8 cellular contexts compared by ENCODE assay signal in genomic region chr19:35718345-35719041, GRCh38. TPM values are rescaled to one million over a fixed set of nuclear protein-coding genes. Genes with fewer than 3 reads are reported as not detected.
DNase-seq lines count a peak whose midpoint lies in the region; ATAC-seq and TF ChIP-seq lines count a peak whose summit lies in the region.

No MANE protein-coding gene starts in this region.

- H3K9ac ChIP-seq in iPS-20b (ENCODE audit: low read depth, low read length): peak overlapping the region; percentile 81

- TF ChIP-seq CTCF in BE2C (IDR thresholded peaks at IDR 0.05; ENCODE audit: low read depth, low read length): no peak
- no peak for TF ChIP-seq CTCF in RWPE2 (IDR thresholded peaks at IDR 0.05; ENCODE audit: poor library complexity, severe bottlenecking)
- no peak for TF ChIP-seq CTCF in ascending aorta (IDR thresholded peaks at IDR 0.05)

- H3K27me3 ChIP-seq in BE2C: no peaks in the 10 kb centered on the region
- no peaks in the 10 kb centered on the region for H3K27me3 ChIP-seq in RWPE2 (ENCODE audit: insufficient read depth, poor library complexity, severe bottlenecking)
- H3K27me3 ChIP-seq in ascending aorta: no peaks in the 10 kb centered on the region
- H3K27me3 ChIP-seq in iPS-20b (ENCODE audit: insufficient read depth, low read length): peaks cover 9% of the 10 kb centered on the region

- H3K9me3 ChIP-seq in BE2C: no peaks in the 10 kb centered on the region
- H3K9me3 ChIP-seq in RWPE2 (ENCODE audit: severe bottlenecking): no peaks in the 10 kb centered on the region
- no peaks in the 10 kb centered on the region for H3K9me3 ChIP-seq in ascending aorta
- H3K9me3 ChIP-seq in iPS-20b (ENCODE audit: insufficient read depth, low read depth, low read length): no peaks in the 10 kb centered on the region

- H3K27ac ChIP-seq in RWPE2 (ENCODE audit: poor library complexity, severe bottlenecking) (peak overlapping the region; percentile 83), ascending aorta (peak overlapping the region; percentile 82 to 87), iPS-20b (ENCODE audit: low read length) (no peak overlapping the region)

- peak; percentile 5 for ATAC-seq in GM21423 (IDR thresholded peaks at IDR 0.05; ENCODE audit: unreplicated experiment)
- ATAC-seq in RWPE2 (ENCODE audit: low read depth): no peak

- H3K36me3 ChIP-seq in BE2C (peaks cover 31% of the 10 kb centered on the region), RWPE2 (ENCODE audit: low read depth) (peaks cover 31% of the 10 kb centered on the region), ascending aorta (peaks cover 35 to 40% of the 10 kb centered on the region in 2 donors), iPS-20b (ENCODE audit: insufficient read depth, low read depth, low read length) (peaks cover 30% of the 10 kb centered on the region)

- H3K4me3 ChIP-seq in BE2C (ENCODE audit: low read depth, low read length): peak overlapping the region; percentile 87
- peak overlapping the region; percentile 73 for H3K4me3 ChIP-seq in RWPE2 (ENCODE audit: severe bottlenecking)
- H3K4me3 ChIP-seq in ascending aorta: peak overlapping the region; percentile 79 to 95
- peak overlapping the region; percentile 91 for H3K4me3 ChIP-seq in iPS-20b (ENCODE audit: low read length)

- DNase-seq in BE2C: peak; percentile 43
- peak; percentile 68 for DNase-seq in RWPE2 (ENCODE audit: low spot score)
- peak in 1 of 2 donors; percentile 77 for DNase-seq in ascending aorta (ENCODE audit: low spot score in 2 of 2)
- DNase-seq in stimulated activated CD4-positive, alpha-beta T cell treated with anti-CD3 and anti-CD28 coated beads, Interleukin-15, amount 100 ng/mL, for 24 hours: peak; percentile 79
- DNase-seq in A172 (ENCODE audit: low spot score): no peak
- DNase-seq in cerebellar cortex (ENCODE audit: low spot score): no peak

- intact Hi-C loops in ascending aorta (cut with DNase I): no loop called here

- H3K4me1 ChIP-seq in BE2C: no peaks in the 10 kb centered on the region; the same call in 1 of the 2 replicates
- no peaks in the 10 kb centered on the region for H3K4me1 ChIP-seq in RWPE2 (ENCODE audit: insufficient read depth, poor library complexity, severe bottlenecking)
- H3K4me1 ChIP-seq in ascending aorta: peaks cover 7 to 19% of the 10 kb centered on the region in 2 donors
- peaks cover 14% of the 10 kb centered on the region; the same call in 1 of the 2 replicates for H3K4me1 ChIP-seq in iPS-20b (ENCODE audit: insufficient read depth, low read length)

RNA-seq across cellular contexts. Expression of gene KMT2B, which starts 0.7 kb away (rescaled TPM):
- polyA plus RNA-seq in BE2C (2012; ENCODE audit: insufficient read depth, insufficient read length, low read depth): 162 TPM
- 25.5 TPM for total RNA-seq in ascending aorta
- total RNA-seq in A172 (2014; rRNA removed; shearing (Covaris generic)): 8.0 and 9.6 TPM in 2 replicates

RNA-seq across cellular contexts. Expression of gene ZBTB32, which starts 14.1 kb away (rescaled TPM):
- not detected for polyA plus RNA-seq in BE2C (2012; ENCODE audit: insufficient read depth, insufficient read length, low read depth)
- total RNA-seq in ascending aorta: not detected
- total RNA-seq in A172 (2014; rRNA removed; shearing (Covaris generic)): not detected in 2 replicates

RNA-seq across cellular contexts. Expression of gene IGFLR1, which starts 23.8 kb away (rescaled TPM):
- 2.7 TPM for polyA plus RNA-seq in BE2C (2012; ENCODE audit: insufficient read depth, insufficient read length, low read depth)
- total RNA-seq in ascending aorta: not detected
- 5.3 and 22.0 TPM in 2 replicates for total RNA-seq in A172 (2014; rRNA removed; shearing (Covaris generic))

RNA-seq across cellular contexts. Expression of gene U2AF1L4, which starts 26.7 kb away (rescaled TPM):
- polyA plus RNA-seq in BE2C (2012; ENCODE audit: insufficient read depth, insufficient read length, low read depth): 72.6 TPM
- not detected for total RNA-seq in ascending aorta
- total RNA-seq in A172 (2014; rRNA removed; shearing (Covaris generic)): 6.9 and 18.0 TPM in 2 replicates

RNA-seq across cellular contexts. Expression of gene PSENEN, which starts 27.0 kb away (rescaled TPM):
- 58.3 TPM for polyA plus RNA-seq in BE2C (2012; ENCODE audit: insufficient read depth, insufficient read length, low read depth)
- 110 TPM for total RNA-seq in ascending aorta
- 37.1 and 40.9 TPM in 2 replicates for total RNA-seq in A172 (2014; rRNA removed; shearing (Covaris generic))

Comparison
In these comparisons a context has a peak if more than half of its experiments do, and no peak if none do; other contexts are left out.
1. DNase-seq: peak in BE2C (single experiment), RWPE2 (single experiment) and stimulated activated CD4-positive, alpha-beta T cell treated with anti-CD3 and anti-CD28 coated beads, Interleukin-15, amount 100 ng/mL, for 24 hours (single experiment); none in A172 (single experiment) and cerebellar cortex (single experiment).
2. Peak in every context shown above with its lines, with median percentiles within 50 percentile points of each other: H3K4me3 ChIP-seq.